Comparison of ENCODE assay signal across 8 cellular contexts in genomic region chr19:50357178-50358100, GRCh38. TPM values are rescaled to one million over a fixed set of nuclear protein-coding genes. Genes with fewer than 3 reads are reported as not detected.
DNase-seq lines count a peak whose midpoint lies in the region; ATAC-seq lines count a peak whose summit lies in the region.

No MANE protein-coding gene starts in this region.

- peak; percentile 62 for ATAC-seq in HG02852 (IDR thresholded peaks at IDR 0.05; ENCODE audit: unreplicated experiment)

- H3K9ac ChIP-seq in mesenchymal stem cell (ENCODE audit: low read length): peak overlapping the region; percentile 78

- H3K79me1 ChIP-seq in mesenchymal stem cell (replicated peaks; ENCODE audit: low read length, poor library complexity, severe bottlenecking): no peaks in the 10 kb centered on the region

- H2BK12ac ChIP-seq in mesenchymal stem cell (ENCODE audit: low read length in 2 of 2): no peak overlapping the region

- DNase-seq in GF-D8 (lab: John Stamatoyannopoulos, UW) (peak; percentile 14), NCI-H345 (lab: John Stamatoyannopoulos, UW) (peak; percentile 75), dedifferentiated amniotic fluid mesenchymal stem cell (ENCODE audit: extremely low spot score) (peak; percentile 74), mesenchymal stem cell (peak; percentile 50), NCI-H510A (lab: John Stamatoyannopoulos, UW) (no peak)
- peak; percentile 83 for DNase-seq in activated CD4-positive, alpha-beta T cell treated with anti-CD3 and anti-CD28 coated beads, Interleukin-2, amount 50 U/mL, for 1 hour
- peak; percentile 84 for DNase-seq in stimulated activated CD8-positive, alpha-beta memory T cell treated with anti-CD3 and anti-CD28 coated beads, Interleukin-12 subunit alpha, Interleukin-12 subunit beta, amount 100 ng/mL, for 4 hours (ENCODE audit: low read depth)

- no peak overlapping the region for H3K23ac ChIP-seq in mesenchymal stem cell (ENCODE audit: low read length in 2 of 2)

- no peak overlapping the region for H4K8ac ChIP-seq in mesenchymal stem cell (ENCODE audit: low read length)

- H3K18ac ChIP-seq in mesenchymal stem cell (ENCODE audit: low read depth in 1 of 2, low read length in 2 of 2): no peak overlapping the region

- H3K4me2 ChIP-seq in mesenchymal stem cell (ENCODE audit: low read length, poor library complexity, severe bottlenecking): no peak overlapping the region

- no peaks in the 10 kb centered on the region for H3K9me3 ChIP-seq in mesenchymal stem cell (ENCODE audit: control insufficient read depth, low read length)

- H2AK5ac ChIP-seq in mesenchymal stem cell (ENCODE audit: low read length, severe bottlenecking): no peak overlapping the region

- H2BK15ac ChIP-seq in mesenchymal stem cell (ENCODE audit: low read depth, poor library complexity, severe bottlenecking): peak overlapping the region; percentile 4

- peak overlapping the region in 1 of 2 experiments; percentile 74 for H3K4me3 ChIP-seq in mesenchymal stem cell (ENCODE audit: insufficient read depth in 1 of 2, low read depth in 1 of 2, low read length in 2 of 2)

- H2AFZ ChIP-seq in mesenchymal stem cell (ENCODE audit: low read depth, low read length): no peak overlapping the region

- no peak overlapping the region for H2BK5ac ChIP-seq in mesenchymal stem cell (ENCODE audit: low read depth, low read length, poor library complexity, severe bottlenecking)

- H4K91ac ChIP-seq in mesenchymal stem cell (ENCODE audit: low read length): no peak overlapping the region

- H3K4me1 ChIP-seq in mesenchymal stem cell (ENCODE audit: control insufficient read depth, insufficient read depth, low read depth, low read length): peaks cover 3% of the 10 kb centered on the region

- H3K36me3 ChIP-seq in mesenchymal stem cell (ENCODE audit: control insufficient read depth in 1 of 2, insufficient read depth in 2 of 2, low read depth in 1 of 2, low read length in 2 of 2): no peaks in the 10 kb centered on the region

- H3K14ac ChIP-seq in mesenchymal stem cell (ENCODE audit: low read length in 2 of 2): no peak overlapping the region

- 69% methylated on average over 50 of the region's 54 CpGs for WGBS in mesenchymal stem cell

- H3K27me3 ChIP-seq in mesenchymal stem cell (ENCODE audit: control insufficient read depth in 1 of 2, insufficient read depth in 1 of 2, low read length in 2 of 2): peaks cover 6 to 11% of the 10 kb centered on the region in 2 experiments

- no peak overlapping the region for H3K4ac ChIP-seq in mesenchymal stem cell (ENCODE audit: low read depth in 1 of 2, low read length in 2 of 2)

- H2BK120ac ChIP-seq in mesenchymal stem cell (ENCODE audit: low read depth, low read length): no peak overlapping the region

- H3K27ac ChIP-seq in mesenchymal stem cell (ENCODE audit: low read length, poor library complexity, severe bottlenecking): no peak overlapping the region

RNA-seq across cellular contexts. Expression of gene NAPSA, which starts 8.0 kb away (rescaled TPM):
- 0.25 TPM for polyA plus RNA-seq in mesenchymal stem cell (2013, experiment 1 of 2)
- polyA plus RNA-seq in mesenchymal stem cell (2013, experiment 2 of 2): 0.10 TPM

RNA-seq across cellular contexts. Expression of gene NR1H2, which starts 18.8 kb away (rescaled TPM):
- polyA plus RNA-seq in mesenchymal stem cell (2013, experiment 1 of 2): 29.2 TPM
- 27.7 TPM for polyA plus RNA-seq in mesenchymal stem cell (2013, experiment 2 of 2)

RNA-seq across cellular contexts. Expression of gene POLD1, which starts 26.7 kb away (rescaled TPM):
- polyA plus RNA-seq in mesenchymal stem cell (2013, experiment 1 of 2): 8.5 TPM
- 8.3 TPM for polyA plus RNA-seq in mesenchymal stem cell (2013, experiment 2 of 2)

RNA-seq across cellular contexts. Expression of gene KCNC3, which starts 28.3 kb away (rescaled TPM):
- polyA plus RNA-seq in mesenchymal stem cell (2013, experiment 1 of 2): 0.04 TPM
- polyA plus RNA-seq in mesenchymal stem cell (2013, experiment 2 of 2): 0.07 TPM
